15 cellular contexts compared by ENCODE assay signal in genomic region chr11:15795378-15795777, GRCh38.
DNase-seq lines count a peak whose midpoint lies in the region.
"Had no signal": no experiment of that assay in that cellular context is flagged by ENCODE, and none has a peak within 500 bp of the region (broad histone marks: within the 10 kb centered on the region; RNA-seq: fewer than 3 reads in every experiment).

No MANE protein-coding gene starts in this region.

- H3K23ac ChIP-seq in mesenchymal stem cell (ENCODE audit: low read length in 2 of 2) = no peak overlapping the region

- H3K27me3 ChIP-seq in mesenchymal stem cell (ENCODE audit: control insufficient read depth in 1 of 2, insufficient read depth in 1 of 2, low read length in 2 of 2) = no peaks in the 10 kb centered on the region

- H3K27me3 Mint-ChIP-seq in activated CD4-positive, alpha-beta T cell treated with anti-CD3 and anti-CD28 coated beads, Interleukin-2, amount 10 ng/mL, durations not matched to agents 24 days and 14 days = no peaks in the 10 kb centered on the region
- no peaks in the 10 kb centered on the region for H3K27me3 Mint-ChIP-seq in activated T-helper 2 cell treated with anti-CD3 and anti-CD28 coated beads, Interferon-gamma antibody, Interleukin-2, Interleukin-4, amounts not matched to agents 10 μg/mL and 5 μg/mL and 100 μg/mL, durations not matched to agents 14 hours and 24 hours and 36 hours (ENCODE audit: low read depth)

- no peak overlapping the region for H2BK15ac ChIP-seq in mesenchymal stem cell (ENCODE audit: low read depth, poor library complexity, severe bottlenecking)

- H3K27ac Mint-ChIP-seq in activated CD4-positive, alpha-beta T cell treated with anti-CD3 and anti-CD28 coated beads, Interleukin-2, amount 10 ng/mL, durations not matched to agents 24 days and 14 days = peak overlapping the region; percentile 61
- H3K27ac Mint-ChIP-seq in activated T-helper 2 cell treated with anti-CD3 and anti-CD28 coated beads, Interferon-gamma antibody, Interleukin-2, Interleukin-4, amounts not matched to agents 10 μg/mL and 5 μg/mL and 100 μg/mL, durations not matched to agents 14 hours and 24 hours and 36 hours = peak overlapping the region; percentile 84
- H3K27ac Mint-ChIP-seq: CD8-positive, alpha-beta T cell; HFFc6 had no signal

- peak overlapping the region; percentile 18 to 24 for H2BK12ac ChIP-seq in mesenchymal stem cell (ENCODE audit: low read length in 2 of 2)

- no peaks in the 10 kb centered on the region for H3K36me3 ChIP-seq in mesenchymal stem cell (ENCODE audit: control insufficient read depth in 1 of 2, insufficient read depth in 2 of 2, low read depth in 1 of 2, low read length in 2 of 2)

- H3K9me3 Mint-ChIP-seq in activated CD4-positive, alpha-beta T cell treated with anti-CD3 and anti-CD28 coated beads, Interleukin-2, amount 10 ng/mL, durations not matched to agents 24 days and 14 days = peaks cover 12% of the 10 kb centered on the region
- peaks cover 22% of the 10 kb centered on the region for H3K9me3 Mint-ChIP-seq in activated T-helper 2 cell treated with anti-CD3 and anti-CD28 coated beads, Interferon-gamma antibody, Interleukin-2, Interleukin-4, amounts not matched to agents 10 μg/mL and 5 μg/mL and 100 μg/mL, durations not matched to agents 14 hours and 24 hours and 36 hours

- no peak overlapping the region for H3K27ac ChIP-seq in mesenchymal stem cell (ENCODE audit: low read length, poor library complexity, severe bottlenecking)
- H3K27ac ChIP-seq: 22Rv1 had no signal

- H4K8ac ChIP-seq in mesenchymal stem cell (ENCODE audit: low read length) = no peak overlapping the region

- H3K4me2 ChIP-seq in mesenchymal stem cell (ENCODE audit: low read length, poor library complexity, severe bottlenecking) = no peak overlapping the region

- peak overlapping the region; percentile 15 for H4K91ac ChIP-seq in mesenchymal stem cell (ENCODE audit: low read length)

- no peak overlapping the region for H3K14ac ChIP-seq in mesenchymal stem cell (ENCODE audit: low read length in 2 of 2)

- intact Hi-C loops in activated CD4-positive, alpha-beta T cell treated with anti-CD3 and anti-CD28 coated beads, Interleukin-2, amount 10 ng/mL, durations not matched to agents 24 days and 14 days (cut with micrococcal nuclease) = no loop called here
- intact Hi-C loops in activated T-helper 2 cell treated with anti-CD3 and anti-CD28 coated beads, Interferon-gamma antibody, Interleukin-2, Interleukin-4, amounts not matched to agents 10 μg/mL and 5 μg/mL and 100 μg/mL, durations not matched to agents 14 hours and 24 hours and 36 hours (cut with micrococcal nuclease) = no loop called here

- H2BK5ac ChIP-seq in mesenchymal stem cell (ENCODE audit: low read depth, low read length, poor library complexity, severe bottlenecking) = no peak overlapping the region

- no peak overlapping the region for H3K9ac ChIP-seq in mesenchymal stem cell (ENCODE audit: low read length)

- H3K4me1 ChIP-seq in mesenchymal stem cell (ENCODE audit: control insufficient read depth, insufficient read depth, low read depth, low read length) = no peaks in the 10 kb centered on the region

- no peaks in the 10 kb centered on the region for H3K36me3 Mint-ChIP-seq in activated CD4-positive, alpha-beta T cell treated with anti-CD3 and anti-CD28 coated beads, Interleukin-2, amount 10 ng/mL, durations not matched to agents 24 days and 14 days (ENCODE audit: low read depth)
- peaks cover 5% of the 10 kb centered on the region for H3K36me3 Mint-ChIP-seq in activated T-helper 2 cell treated with anti-CD3 and anti-CD28 coated beads, Interferon-gamma antibody, Interleukin-2, Interleukin-4, amounts not matched to agents 10 μg/mL and 5 μg/mL and 100 μg/mL, durations not matched to agents 14 hours and 24 hours and 36 hours (ENCODE audit: low read depth)
- H3K36me3 Mint-ChIP-seq: CD14-positive monocyte; CD8-positive, alpha-beta T cell had no signal

- no peak overlapping the region for H2AK5ac ChIP-seq in mesenchymal stem cell (ENCODE audit: low read length, severe bottlenecking)

- H3K4me1 Mint-ChIP-seq in activated CD4-positive, alpha-beta T cell treated with anti-CD3 and anti-CD28 coated beads, Interleukin-2, amount 10 ng/mL, durations not matched to agents 24 days and 14 days = peaks cover 4% of the 10 kb centered on the region
- H3K4me1 Mint-ChIP-seq in activated T-helper 2 cell treated with anti-CD3 and anti-CD28 coated beads, Interferon-gamma antibody, Interleukin-2, Interleukin-4, amounts not matched to agents 10 μg/mL and 5 μg/mL and 100 μg/mL, durations not matched to agents 14 hours and 24 hours and 36 hours (ENCODE audit: low read depth) = peaks cover 18% of the 10 kb centered on the region

- peaks cover 20% of the 10 kb centered on the region for H3K9me3 ChIP-seq in mesenchymal stem cell (ENCODE audit: control insufficient read depth, low read length)

- peak overlapping the region in 1 of 2 experiments; percentile 17 for H3K18ac ChIP-seq in mesenchymal stem cell (ENCODE audit: low read depth in 1 of 2, low read length in 2 of 2)

- no peak for DNase-seq in activated CD4-positive, alpha-beta T cell treated with anti-CD3 and anti-CD28 coated beads, Interleukin-2, amount 10 ng/mL, durations not matched to agents 24 days and 14 days
- DNase-seq in activated CD4-positive, alpha-beta T cell treated with anti-CD3 and anti-CD28 coated beads for 48 hours = no peak
- DNase-seq in G401 (ENCODE audit: low spot score) = peak; percentile 30
- no peak for DNase-seq in activated T-helper 2 cell treated with anti-CD3 and anti-CD28 coated beads, Interferon-gamma antibody, Interleukin-2, Interleukin-4, amounts not matched to agents 10 μg/mL and 5 μg/mL and 100 μg/mL, durations not matched to agents 14 hours and 24 hours and 36 hours (ENCODE audit: low spot score)
- no peak for DNase-seq in mesenchymal stem cell
- DNase-seq in NAMALWA (ENCODE audit: low spot score) = no peak
- no peak for DNase-seq in DMS53 (lab: John Stamatoyannopoulos, UW)
- DNase-seq in activated naive CD4-positive, alpha-beta T cell (lab: John Stamatoyannopoulos, UW) = no peak
- DNase-seq: CD8-positive, alpha-beta T cell; COR-L47; HCEC 1CT; HFFc6 had no signal

- no peak overlapping the region for H2AFZ ChIP-seq in mesenchymal stem cell (ENCODE audit: low read depth, low read length)

- no peak overlapping the region for H2BK120ac ChIP-seq in mesenchymal stem cell (ENCODE audit: low read depth, low read length)

- 98% methylated on average over 2 of the region's 2 CpGs for WGBS in mesenchymal stem cell

- H3K79me1 ChIP-seq in mesenchymal stem cell (replicated peaks; ENCODE audit: low read length, poor library complexity, severe bottlenecking) = no peaks in the 10 kb centered on the region

- H3K4ac ChIP-seq in mesenchymal stem cell (ENCODE audit: low read depth in 1 of 2, low read length in 2 of 2) = no peak overlapping the region

- no peak overlapping the region for H3K4me3 ChIP-seq in mesenchymal stem cell (ENCODE audit: insufficient read depth in 1 of 2, low read depth in 1 of 2, low read length in 2 of 2)
- H3K4me3 ChIP-seq: GM12878 had no signal

- no peak overlapping the region for H3K4me3 Mint-ChIP-seq in activated CD4-positive, alpha-beta T cell treated with anti-CD3 and anti-CD28 coated beads, Interleukin-2, amount 10 ng/mL, durations not matched to agents 24 days and 14 days
- H3K4me3 Mint-ChIP-seq in activated T-helper 2 cell treated with anti-CD3 and anti-CD28 coated beads, Interferon-gamma antibody, Interleukin-2, Interleukin-4, amounts not matched to agents 10 μg/mL and 5 μg/mL and 100 μg/mL, durations not matched to agents 14 hours and 24 hours and 36 hours (ENCODE audit: low read depth) = no peak overlapping the region
- H3K4me3 Mint-ChIP-seq: CD14-positive monocyte; CD8-positive, alpha-beta T cell; HFFc6 had no signal

- in situ Hi-C loops in G401 (cut with HindIII; ENCODE audit: low sequenced_read_pairs) = no loop called here
